11 cellular contexts compared by ENCODE assay signal in the genomic region with DNA sequence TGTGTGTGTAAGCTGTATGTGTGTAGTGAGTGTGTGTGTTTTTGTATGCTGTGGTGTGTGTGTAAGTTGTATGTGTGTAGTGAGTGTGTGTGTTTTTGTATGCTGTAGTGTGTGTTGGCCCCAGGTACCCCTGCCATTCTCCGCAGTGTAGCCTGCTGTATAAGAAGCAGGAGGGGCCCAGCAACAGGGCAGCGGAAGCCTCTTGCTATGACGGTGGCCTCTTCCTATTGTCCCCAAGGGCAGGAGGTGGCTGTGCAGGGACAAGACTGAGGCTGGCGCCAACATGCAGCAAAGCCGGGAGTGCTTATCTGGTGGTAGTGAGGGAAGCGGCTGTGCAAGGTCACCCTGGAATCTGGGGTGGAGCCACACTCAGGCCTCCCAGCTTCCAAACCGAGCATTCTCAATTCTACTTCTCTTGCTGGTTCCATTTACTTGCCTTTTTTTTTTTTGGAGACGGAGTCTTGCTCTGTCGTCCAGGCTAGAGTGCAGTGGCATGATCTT. TPM values are rescaled to one million over a fixed set of nuclear protein-coding genes. Genes with fewer than 3 reads are reported as not detected.
DNase-seq lines count a peak whose midpoint lies in the region; ATAC-seq, FAIRE-seq and TF ChIP-seq lines count a peak whose summit lies in the region.
"Had no signal": no experiment of that assay in that cellular context is flagged by ENCODE, and none has a peak within 500 bp of the region (broad histone marks: within the 10 kb centered on the region; RNA-seq: fewer than 3 reads in every experiment).

No MANE protein-coding gene starts in this region.

- H3K9me3 ChIP-seq in SJCRH30 (replicated peaks) = no peaks in the 10 kb centered on the region
- H3K9me3 ChIP-seq in ovary = no peaks in the 10 kb centered on the region

- H3K27me3 ChIP-seq in SJCRH30 (no peaks in the 10 kb centered on the region), ovary (no peaks in the 10 kb centered on the region)

- H3K4me1 ChIP-seq in SJCRH30 (peaks cover 4% of the 10 kb centered on the region; the same call in 1 of the 2 replicates), ovary (ENCODE audit: insufficient read depth) (peaks cover 9% of the 10 kb centered on the region)

- H3K27ac ChIP-seq in SJCRH30 (no peak overlapping the region), ovary (no peak overlapping the region)

- H3K4me3 ChIP-seq in SJCRH30 (no peak overlapping the region), fibroblast of the aortic adventitia (ENCODE audit: low read depth, low read length) (no peak overlapping the region), ovary (no peak overlapping the region)

- 20 to 25% (median 23%) methylated on average over 9 of the region's 9 CpGs for WGBS in ovary, 3 donors

- TF ChIP-seq CTCF in D721Med (IDR thresholded peaks at IDR 0.05; ENCODE audit: insufficient read depth, missing control alignments) (no peak), fibroblast of the aortic adventitia (IDR thresholded peaks at IDR 0.05; ENCODE audit: insufficient read depth, low read length) (no peak), ovary (IDR thresholded peaks at IDR 0.05) (no peak)

- no peaks in the 10 kb centered on the region for H3K36me3 ChIP-seq in SJCRH30
- H3K36me3 ChIP-seq in ovary = no peaks in the 10 kb centered on the region

- intact Hi-C loops in ovary (cut with DNase I) = no loop called here

- no peak for TF ChIP-seq EP300 in ovary (IDR thresholded peaks at IDR 0.05)

- TF ChIP-seq POLR2A in ovary (IDR thresholded peaks at IDR 0.05) = no peak

- peak; percentile 51 for FAIRE-seq in D721Med (lab: Jason Lieb, UNC)

- DNase-seq in D721Med (ENCODE audit: insufficient read length, low spot score) (no peak), SJCRH30 (peak; percentile 41 to 52), fibroblast of the aortic adventitia (ENCODE audit: low read depth) (peak; percentile 58), ovary (peak in 4 of 5 donors; percentile 37 to 57 (median 44)), NCI-H510A treated with DMSO at 0.1 percent for 48 hours (lab: John Stamatoyannopoulos, UW) (no peak)
- DNase-seq in stimulated activated CD4-positive, alpha-beta T cell treated with anti-CD3 and anti-CD28 coated beads, Interleukin-1b, Interleukin-23, amount 100 ng/mL, for 48 hours = no peak
- DNase-seq: DND-41, NCI-H1694 had no signal

- ATAC-seq in GM19328 (IDR thresholded peaks at IDR 0.05; ENCODE audit: unreplicated experiment) (no peak), HG02642 (IDR thresholded peaks at IDR 0.05; ENCODE audit: poor library complexity, unreplicated experiment) (no peak)

RNA-seq across cellular contexts. Expression of gene SPAAR, which starts 5.1 kb away (rescaled TPM):
- 0.12 and 0.18 TPM in 2 replicates for total RNA-seq in SJCRH30 (2014; rRNA removed; shearing (Covaris generic))
- total RNA-seq in fibroblast of the aortic adventitia (ENCODE audit: low replicate concordance) (not detected in 2 replicates), ovary (1 to 10 TPM in 5 of 7 donors, under 1 TPM in 2; 0.33 to 5.4 (median 2.0) TPM)
- 1 to 10 TPM; 1.4 to 2.3 TPM for polyA plus RNA-seq in ovary
- total RNA-seq: activated CD8-positive, alpha-beta memory T cell treated with anti-CD3 and anti-CD28 coated beads for 36 hours had no signal

RNA-seq across cellular contexts. Expression of gene HRCT1, which starts 8.4 kb away (rescaled TPM):
- 0.48 TPM in 1 of 2 replicates, not detected in the other for total RNA-seq in SJCRH30 (2014; rRNA removed; shearing (Covaris generic))
- 0.81 TPM in 1 of 2 replicates, not detected in the other for total RNA-seq in fibroblast of the aortic adventitia (ENCODE audit: low replicate concordance)
- total RNA-seq in ovary = 1 to 10 TPM in 5 of 7 donors, under 1 TPM in 1, not detected in 1; 0.48 to 8.1 (median 3.4) TPM
- polyA plus RNA-seq in ovary = 1 to 10 TPM in 1 of 2 donors, under 1 TPM in 1; 0.90 to 1.1 TPM
- total RNA-seq: activated CD8-positive, alpha-beta memory T cell treated with anti-CD3 and anti-CD28 coated beads for 36 hours had no signal

RNA-seq across cellular contexts. Expression of gene OR2S2, which starts 43.6 kb away (rescaled TPM):
- total RNA-seq in SJCRH30 (2014; rRNA removed; shearing (Covaris generic)) = not detected in 2 replicates
- not detected in 2 replicates for total RNA-seq in fibroblast of the aortic adventitia (ENCODE audit: low replicate concordance)
- total RNA-seq in ovary = not detected
- polyA plus RNA-seq in ovary = not detected
- total RNA-seq: activated CD8-positive, alpha-beta memory T cell treated with anti-CD3 and anti-CD28 coated beads for 36 hours had no signal

RNA-seq across cellular contexts. Expression of gene OR13J1, which starts 44.2 kb away (rescaled TPM):
- total RNA-seq in SJCRH30 (2014; rRNA removed; shearing (Covaris generic)) = not detected in 2 replicates
- total RNA-seq in fibroblast of the aortic adventitia (ENCODE audit: low replicate concordance) = not detected in 2 replicates
- not detected for total RNA-seq in ovary
- not detected for polyA plus RNA-seq in ovary
- total RNA-seq: activated CD8-positive, alpha-beta memory T cell treated with anti-CD3 and anti-CD28 coated beads for 36 hours had no signal

Comparison
In these comparisons a context has a peak if more than half of its experiments do, and no peak if none do; other contexts are left out.
1. DNase-seq: peak in SJCRH30 (2 of 2), fibroblast of the aortic adventitia (single experiment) and ovary (4 of 5); none in D721Med (single experiment), NCI-H510A treated with DMSO at 0.1 percent for 48 hours (single experiment) and stimulated activated CD4-positive, alpha-beta T cell treated with anti-CD3 and anti-CD28 coated beads, Interleukin-1b, Interleukin-23, amount 100 ng/mL, for 48 hours (single experiment).